In the genomic region with DNA sequence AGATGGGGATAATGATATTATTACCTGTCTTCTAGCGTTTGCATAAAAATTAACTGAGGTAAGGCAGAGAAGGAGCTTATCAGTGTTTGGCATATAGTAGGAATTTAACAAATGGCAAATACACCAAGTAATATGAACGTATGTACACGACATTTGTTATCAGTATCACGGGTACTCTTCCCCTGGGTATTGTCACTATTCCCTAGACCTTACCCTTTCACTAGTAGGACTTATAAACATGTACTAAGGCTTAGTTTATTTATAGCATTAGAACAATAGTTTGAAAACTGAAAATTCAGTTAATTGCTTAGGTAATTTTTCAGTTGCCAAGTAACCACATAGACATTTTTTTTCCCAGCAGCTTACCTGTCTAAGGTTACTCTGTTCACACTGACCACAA, we compare ENCODE assay signal across 27 cellular contexts.
"Had no signal": no experiment of that assay in that cellular context is flagged by ENCODE, and none has a peak within 500 bp of the region (broad histone marks: within the 10 kb centered on the region; RNA-seq: fewer than 3 reads in every experiment).

No MANE protein-coding gene starts in this region.

- H3K9me3 ChIP-seq: left ventricle myocardium inferior, neutrophil, right atrium auricular region, right lobe of liver, stomach, testis, thyroid gland, transverse colon, upper lobe of left lung, vagina had no signal

- H3K36me3 ChIP-seq: left ventricle myocardium inferior, neural progenitor cell, neutrophil, right atrium auricular region, right lobe of liver, stomach, thyroid gland, transverse colon, upper lobe of left lung, vagina had no signal

- H3K4me3 ChIP-seq: left ventricle myocardium inferior, lung, neural progenitor cell, right atrium auricular region, right lobe of liver, skin epidermis, stomach, testis, thyroid gland, transverse colon, upper lobe of left lung, vagina had no signal

- H3K9ac ChIP-seq: neural progenitor cell, parathyroid adenoma had no signal

- H3K36me3 Mint-ChIP-seq: mesothelial cell of epicardium; naive B cell; natural killer cell; neural progenitor cell; stimulated activated naive B cell treated with anti-CD40 and anti-IgM and Interleukin-4, amounts not matched to agents 10 μg/mL and 1 μg/mL and 100 μg/mL, for 72 hours had no signal

- ATAC-seq: natural killer cell; right lobe of liver; stimulated activated naive B cell treated with anti-CD40 and anti-IgM and Interleukin-4, amounts not matched to agents 10 μg/mL and 1 μg/mL and 100 μg/mL, for 72 hours; stimulated activated naive CD8-positive, alpha-beta T cell treated with anti-CD3 and anti-CD28 coated beads, Interleukin-15, Interleukin-2, amounts not matched to agents 100 U/mL and 50 U/mL, for 24 hours had no signal

- H3K9me3 Mint-ChIP-seq: mesothelial cell of epicardium; nephron progenitor cell; neural progenitor cell; stimulated activated naive B cell treated with anti-CD40 and anti-IgM and Interleukin-4, amounts not matched to agents 10 μg/mL and 1 μg/mL and 100 μg/mL, for 72 hours had no signal

- DNase-seq: islet precursor cell; left ventricle myocardium inferior; mesendoderm; naive B cell; natural killer cell; nephron progenitor cell; occipital lobe; right lobe of liver; stimulated activated CD4-positive, alpha-beta T cell treated with anti-CD3 and anti-CD28 coated beads, Interleukin-12 subunit alpha, Interleukin-12 subunit beta, amount 100 ng/mL, for 4 hours; stimulated activated CD4-positive, alpha-beta T cell treated with anti-CD3 and anti-CD28 coated beads, Interleukin-15, amount 100 ng/mL, for 24 hours; stimulated activated CD4-positive, alpha-beta T cell treated with anti-CD3 and anti-CD28 coated beads, Interleukin-2, amount 100 ng/mL, for 24 hours; stimulated activated CD4-positive, alpha-beta T cell treated with anti-CD3 and anti-CD28 coated beads, Interleukin-4, amount 100 ng/mL, for 1 hour; stimulated activated naive B cell treated with anti-CD40 and anti-IgM and Interleukin-4, amounts not matched to agents 10 μg/mL and 1 μg/mL and 100 μg/mL, for 72 hours; stimulated activated naive CD8-positive, alpha-beta T cell treated with anti-CD3 and anti-CD28 coated beads, Interleukin-15, Interleukin-2, amounts not matched to agents 100 U/mL and 50 U/mL, for 24 hours; stomach; testis; thyroid gland; transverse colon; upper lobe of left lung had no signal

- H3K4me1 ChIP-seq: left ventricle myocardium inferior, neural progenitor cell, parathyroid adenoma, right atrium auricular region, right lobe of liver, stomach, testis, thyroid gland, transverse colon, upper lobe of left lung, vagina had no signal

- H3K27ac Mint-ChIP-seq: mesothelial cell of epicardium; naive B cell; natural killer cell; nephron progenitor cell; neural progenitor cell; stimulated activated naive B cell treated with anti-CD40 and anti-IgM and Interleukin-4, amounts not matched to agents 10 μg/mL and 1 μg/mL and 100 μg/mL, for 72 hours had no signal

- H3K27me3 ChIP-seq: neural progenitor cell, neutrophil, right atrium auricular region, right lobe of liver, stomach, testis, thyroid gland, transverse colon, upper lobe of left lung, vagina had no signal
